ENCODE assay signal across 1 cellular context in the genomic region with DNA sequence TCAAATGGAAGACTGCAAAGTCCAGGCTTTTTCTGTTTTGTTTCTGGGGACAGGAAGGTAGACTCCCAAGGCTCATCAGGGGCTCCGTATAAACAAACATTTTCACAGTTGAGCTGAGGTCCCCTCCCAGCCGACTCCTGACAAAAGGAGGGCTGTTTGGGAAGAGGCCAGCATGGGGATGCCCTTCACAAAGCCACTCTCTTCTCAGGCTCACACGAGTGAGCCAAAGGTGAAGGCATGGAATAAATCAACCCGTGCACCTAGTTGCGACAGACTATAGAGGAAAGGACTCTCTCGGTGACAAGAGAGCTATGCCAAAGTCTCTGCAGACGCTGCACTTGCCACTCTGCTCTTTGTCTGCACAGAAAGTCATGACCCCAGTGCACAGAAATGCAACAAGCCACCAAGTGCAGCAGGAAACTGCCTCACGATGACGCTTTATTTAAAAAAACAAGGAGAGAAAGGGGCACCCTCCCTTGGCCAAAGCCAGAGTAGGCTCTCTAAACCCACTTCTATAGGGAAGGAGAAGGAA.
A peak's percentile ranks its signal among the peaks of the same experiment; 100 is the strongest.
TF ChIP-seq lines count a peak whose summit lies in the region.

No MANE protein-coding gene starts in this region.

TF ChIP-seq in HepG2, 621 proteins besides CTCF, POLR2A, EP300 and RAD21 (continued from another document):
- TF ChIP-seq ZNF503 (CRISPR knock-in tag; IDR thresholded peaks at IDR 0.05): 0 out of 2 replicates have a peak, but pooled peaks have one; percentile 22
- peak; percentile 71 for TF ChIP-seq BCL6 (CRISPR knock-in tag; IDR thresholded peaks at IDR 0.05)
- peak; percentile 31; the same call in 1 of the 2 replicates for TF ChIP-seq NR2F2 (IDR thresholded peaks at IDR 0.05; ENCODE audit: borderline replicate concordance, low read depth)
- TF ChIP-seq ZNF367 (CRISPR knock-in tag; IDR thresholded peaks at IDR 0.05; ENCODE audit: borderline replicate concordance): no peak
- peak; percentile 91 for TF ChIP-seq SALL1 (CRISPR knock-in tag; IDR thresholded peaks at IDR 0.05)
- TF ChIP-seq ARNT2 (CRISPR knock-in tag; IDR thresholded peaks at IDR 0.05; ENCODE audit: low read depth): 0 out of 2 replicates have a peak, but pooled peaks have one; percentile 33
- TF ChIP-seq GFI1 (CRISPR knock-in tag; IDR thresholded peaks at IDR 0.05; ENCODE audit: borderline replicate concordance): no peak
- no peak for TF ChIP-seq SIX4 (CRISPR knock-in tag; IDR thresholded peaks at IDR 0.05)
- TF ChIP-seq, protein P1, sequence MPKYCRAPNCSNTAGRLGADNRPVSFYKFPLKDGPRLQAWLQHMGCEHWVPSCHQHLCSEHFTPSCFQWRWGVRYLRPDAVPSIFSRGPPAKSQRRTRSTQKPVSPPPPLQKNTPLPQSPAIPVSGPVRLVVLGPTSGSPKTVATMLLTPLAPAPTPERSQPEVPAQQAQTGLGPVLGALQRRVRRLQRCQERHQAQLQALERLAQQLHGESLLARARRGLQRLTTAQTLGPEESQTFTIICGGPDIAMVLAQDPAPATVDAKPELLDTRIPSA (CRISPR knock-in tag; IDR thresholded peaks at IDR 0.05; ENCODE audit: borderline replicate concordance): no peak
- TF ChIP-seq, protein P2, sequence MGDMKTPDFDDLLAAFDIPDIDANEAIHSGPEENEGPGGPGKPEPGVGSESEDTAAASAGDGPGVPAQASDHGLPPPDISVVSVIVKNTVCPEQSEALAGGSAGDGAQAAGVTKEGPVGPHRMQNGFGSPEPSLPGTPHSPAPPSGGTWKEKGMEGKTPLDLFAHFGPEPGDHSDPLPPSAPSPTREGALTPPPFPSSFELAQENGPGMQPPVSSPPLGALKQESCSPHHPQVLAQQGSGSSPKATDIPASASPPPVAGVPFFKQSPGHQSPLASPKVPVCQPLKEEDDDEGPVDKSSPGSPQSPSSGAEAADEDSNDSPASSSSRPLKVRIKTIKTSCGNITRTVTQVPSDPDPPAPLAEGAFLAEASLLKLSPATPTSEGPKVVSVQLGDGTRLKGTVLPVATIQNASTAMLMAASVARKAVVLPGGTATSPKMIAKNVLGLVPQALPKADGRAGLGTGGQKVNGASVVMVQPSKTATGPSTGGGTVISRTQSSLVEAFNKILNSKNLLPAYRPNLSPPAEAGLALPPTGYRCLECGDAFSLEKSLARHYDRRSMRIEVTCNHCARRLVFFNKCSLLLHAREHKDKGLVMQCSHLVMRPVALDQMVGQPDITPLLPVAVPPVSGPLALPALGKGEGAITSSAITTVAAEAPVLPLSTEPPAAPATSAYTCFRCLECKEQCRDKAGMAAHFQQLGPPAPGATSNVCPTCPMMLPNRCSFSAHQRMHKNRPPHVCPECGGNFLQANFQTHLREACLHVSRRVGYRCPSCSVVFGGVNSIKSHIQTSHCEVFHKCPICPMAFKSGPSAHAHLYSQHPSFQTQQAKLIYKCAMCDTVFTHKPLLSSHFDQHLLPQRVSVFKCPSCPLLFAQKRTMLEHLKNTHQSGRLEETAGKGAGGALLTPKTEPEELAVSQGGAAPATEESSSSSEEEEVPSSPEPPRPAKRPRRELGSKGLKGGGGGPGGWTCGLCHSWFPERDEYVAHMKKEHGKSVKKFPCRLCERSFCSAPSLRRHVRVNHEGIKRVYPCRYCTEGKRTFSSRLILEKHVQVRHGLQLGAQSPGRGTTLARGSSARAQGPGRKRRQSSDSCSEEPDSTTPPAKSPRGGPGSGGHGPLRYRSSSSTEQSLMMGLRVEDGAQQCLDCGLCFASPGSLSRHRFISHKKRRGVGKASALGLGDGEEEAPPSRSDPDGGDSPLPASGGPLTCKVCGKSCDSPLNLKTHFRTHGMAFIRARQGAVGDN (CRISPR knock-in tag; IDR thresholded peaks at IDR 0.05): peak; percentile 33; the same call in 1 of the 2 replicates
- TF ChIP-seq KAT2B (IDR thresholded peaks at IDR 0.05; ENCODE audit: borderline replicate concordance, low read depth, low read length): no peak
- peak; percentile 56; the same call in 1 of the 2 replicates for TF ChIP-seq CREM (IDR thresholded peaks at IDR 0.05)
- no peak for TF ChIP-seq CREM (CRISPR knock-in tag; IDR thresholded peaks at IDR 0.05)
